Comparison of ENCODE assay signal across 3 cellular contexts in genomic region chrX:153168423-153168822, GRCh38. TPM values are rescaled to one million over a fixed set of nuclear protein-coding genes. Genes with fewer than 3 reads are reported as not detected.
"Had no signal": no experiment of that assay in that cellular context is flagged by ENCODE, and none has a peak within 500 bp of the region (broad histone marks: within the 10 kb centered on the region; RNA-seq: fewer than 3 reads in every experiment).

No MANE protein-coding gene starts in this region.

RNA-seq across cellular contexts. Expression of gene MAGEA1, which starts 10.7 kb away (rescaled TPM):
- polyA plus RNA-seq: HepG2, IgD-negative memory B cell, IMR-90 had no signal
